Comparison of ENCODE assay signal across 15 cellular contexts in the genomic region with DNA sequence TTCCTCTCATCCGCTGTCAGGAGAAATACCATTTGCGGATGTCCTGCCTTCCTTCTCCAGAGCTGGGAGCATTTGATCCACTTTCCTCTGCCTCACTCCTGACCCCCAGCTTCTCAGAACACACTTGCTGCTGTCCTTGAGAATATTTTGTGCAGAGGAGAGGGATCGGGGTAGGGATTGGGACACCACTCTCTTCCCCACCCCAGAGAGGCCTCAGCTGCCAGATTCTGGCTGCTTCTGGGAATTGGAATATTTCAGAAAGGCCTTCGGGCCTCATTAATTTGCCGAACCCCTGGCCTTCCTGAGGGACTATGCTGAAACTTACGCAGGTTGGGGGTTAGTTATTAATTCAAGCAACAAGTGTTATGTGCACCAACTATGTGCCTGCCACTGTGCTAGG.
DNase-seq lines count a peak whose midpoint lies in the region; ATAC-seq, FAIRE-seq and TF ChIP-seq lines count a peak whose summit lies in the region.
"Had no signal": no experiment of that assay in that cellular context is flagged by ENCODE, and none has a peak within 500 bp of the region (broad histone marks: within the 10 kb centered on the region; RNA-seq: fewer than 3 reads in every experiment).

No MANE protein-coding gene starts in this region.

- FAIRE-seq in urothelium cell line (lab: Jason Lieb, UNC), result peak; percentile 13
- FAIRE-seq: islet of Langerhans had no signal

- H3K4me3 ChIP-seq in right atrium auricular region (no peak overlapping the region), mesodermal cell (ENCODE audit: extremely low read depth, insufficient read depth, low read length, poor library complexity, severe bottlenecking) (no peak overlapping the region), coronary artery (no peak overlapping the region)
- H3K4me3 ChIP-seq: stomach had no signal

- H3K27me3 ChIP-seq in right atrium auricular region, result no peaks in the 10 kb centered on the region

- WGBS in mesodermal cell (ENCODE audit: insufficient coverage in 2 of 2), 2 experiments, result 14 to 63% methylated on average over 2 to 4 of the region's 6 CpGs

- H3K4me1 ChIP-seq in right atrium auricular region (peaks cover 0 to 23% of the 10 kb centered on the region in 2 donors), mesodermal cell (ENCODE audit: control insufficient read depth, insufficient read depth, low read length, poor library complexity, severe bottlenecking) (peaks cover 37% of the 10 kb centered on the region)

- H3K36me3 ChIP-seq in right atrium auricular region (no peaks in the 10 kb centered on the region), mesodermal cell (ENCODE audit: control insufficient read depth, insufficient read depth, low read length) (no peaks in the 10 kb centered on the region)
- H3K36me3 ChIP-seq: brain microvascular endothelial cell, stomach had no signal

- no peak for DNase-seq in Right ventricle myocardium superior
- DNase-seq in right atrium auricular region (ENCODE audit: low spot score), result no peak
- no peak for DNase-seq in caudate nucleus (lab: John Stamatoyannopoulos, UW)
- no peak for DNase-seq in urothelium cell line (ENCODE audit: low spot score)
- DNase-seq in CD14-positive monocyte (ENCODE audit: low spot score), result no peak
- DNase-seq in coronary artery (ENCODE audit: low spot score), result no peak
- DNase-seq: activated naive CD4-positive, alpha-beta T cell treated with Interleukin-2 at 50 U/mL for 16 hours; effector memory CD8-positive, alpha-beta T cell; NCI-H1694; stomach had no signal

- no peak overlapping the region for H3K27ac Mint-ChIP-seq in CD14-positive monocyte
- H3K27ac Mint-ChIP-seq: effector memory CD8-positive, alpha-beta T cell had no signal

- H3K9me3 Mint-ChIP-seq in CD14-positive monocyte, result no peaks in the 10 kb centered on the region
- H3K9me3 Mint-ChIP-seq: effector memory CD8-positive, alpha-beta T cell had no signal

- intact Hi-C loops in Right ventricle myocardium superior (cut with DNase I), result no loop called here
- intact Hi-C loops in CD14-positive monocyte (cut with micrococcal nuclease), result no loop called here

- peaks cover 33% of the 10 kb centered on the region for H3K4me1 Mint-ChIP-seq in CD14-positive monocyte

- peak; percentile 9 for ATAC-seq in Right ventricle myocardium superior (ENCODE audit: poor library complexity)
- ATAC-seq in HG03280 (IDR thresholded peaks at IDR 0.05; ENCODE audit: unreplicated experiment), result no peak
- ATAC-seq: effector memory CD8-positive, alpha-beta T cell had no signal

- no peaks in the 10 kb centered on the region for H3K27me3 Mint-ChIP-seq in CD14-positive monocyte (ENCODE audit: low read depth in 3 of 3)

- H3K4me3 Mint-ChIP-seq in CD14-positive monocyte, result no peak overlapping the region
- H3K4me3 Mint-ChIP-seq: effector memory CD8-positive, alpha-beta T cell had no signal

- H3K27ac ChIP-seq in right atrium auricular region, result no peak overlapping the region
- H3K27ac ChIP-seq in caudate nucleus (ENCODE audit: low read depth, low read length), result peak overlapping the region; percentile 84
- peak overlapping the region; percentile 95 for H3K27ac ChIP-seq in mesodermal cell (ENCODE audit: low read depth, low read length, severe bottlenecking)
- no peak overlapping the region for H3K27ac ChIP-seq in coronary artery
- H3K27ac ChIP-seq: brain microvascular endothelial cell, parathyroid adenoma had no signal

- TF ChIP-seq CTCF in right atrium auricular region (IDR thresholded peaks at IDR 0.05), result no peak
- TF ChIP-seq CTCF in CD14-positive monocyte (IDR thresholded peaks at IDR 0.05), result no peak
- TF ChIP-seq CTCF in coronary artery (IDR thresholded peaks at IDR 0.05), result no peak

- H3K9me3 ChIP-seq in right atrium auricular region (no peaks in the 10 kb centered on the region), mesodermal cell (ENCODE audit: control insufficient read depth, low read length) (no peaks in the 10 kb centered on the region)
- H3K9me3 ChIP-seq: stomach had no signal

- no peaks in the 10 kb centered on the region for H3K36me3 Mint-ChIP-seq in CD14-positive monocyte

Comparison
In these comparisons a context has a peak if more than half of its experiments do, and no peak if none do; other contexts are left out.
1. H3K27ac ChIP-seq: peak in caudate nucleus (single experiment) and mesodermal cell (single experiment); none in right atrium auricular region (0 of 2) and coronary artery (0 of 2).